ENCODE assay signal across 8 cellular contexts in genomic region chr16:68085259-68086071, GRCh38. TPM values are rescaled to one million over a fixed set of nuclear protein-coding genes. Genes with fewer than 3 reads are reported as not detected.
DNase-seq lines count a peak whose midpoint lies in the region; ATAC-seq lines count a peak whose summit lies in the region.

Gene NFATC3 (plus strand): TSS chr16:68085370. CDS start chr16:68085682, 312 bp downstream.

- peak; percentile 62 for ATAC-seq in HG03432 (IDR thresholded peaks at IDR 0.05; ENCODE audit: unreplicated experiment)
- ATAC-seq in activated CD8-positive, alpha-beta memory T cell treated with anti-CD3 and anti-CD28 coated beads, Interleukin-2, amount 10 ng/mL, durations not matched to agents 7 days and 5 days = peak; percentile 79

- H3K36me3 ChIP-seq in endocrine pancreas (ENCODE audit: control insufficient read depth, insufficient read depth, low read length) = no peaks in the 10 kb centered on the region
- no peaks in the 10 kb centered on the region for H3K36me3 ChIP-seq in mesodermal cell (ENCODE audit: control insufficient read depth, insufficient read depth, low read length)

- peak within 1 kb of the TSS; percentile 94 for H3K27ac Mint-ChIP-seq in activated CD8-positive, alpha-beta memory T cell treated with anti-CD3 and anti-CD28 coated beads, Interleukin-2, amount 10 ng/mL, durations not matched to agents 7 days and 5 days

- H3K4me3 Mint-ChIP-seq in activated CD8-positive, alpha-beta memory T cell treated with anti-CD3 and anti-CD28 coated beads, Interleukin-2, amount 10 ng/mL, durations not matched to agents 7 days and 5 days = peak within 1 kb of the TSS; percentile 94

- peaks cover 57% of the 10 kb centered on the region for H3K4me1 Mint-ChIP-seq in activated CD8-positive, alpha-beta memory T cell treated with anti-CD3 and anti-CD28 coated beads, Interleukin-2, amount 10 ng/mL, durations not matched to agents 7 days and 5 days

- H3K9me3 ChIP-seq in endocrine pancreas (ENCODE audit: control insufficient read depth, low read length) = no peaks in the 10 kb centered on the region
- no peaks in the 10 kb centered on the region for H3K9me3 ChIP-seq in mesodermal cell (ENCODE audit: control insufficient read depth, low read length)

- H3K4me3 ChIP-seq in endocrine pancreas (ENCODE audit: control insufficient read depth, insufficient read depth, low read length) (peak within 1 kb of the TSS; percentile 99), mesodermal cell (ENCODE audit: extremely low read depth, insufficient read depth, low read length, poor library complexity, severe bottlenecking) (peak within 1 kb of the TSS; percentile 88)

- peaks cover 21% of the 10 kb centered on the region for H3K4me1 ChIP-seq in endocrine pancreas (ENCODE audit: control insufficient read depth, insufficient read depth, low read length)
- peaks cover 13% of the 10 kb centered on the region for H3K4me1 ChIP-seq in mesodermal cell (ENCODE audit: control insufficient read depth, insufficient read depth, low read length, poor library complexity, severe bottlenecking)

- 0 to 1% methylated on average over 52 to 98 of the region's 104 CpGs for WGBS in mesodermal cell (ENCODE audit: insufficient coverage in 2 of 2), 2 experiments

- H3K9me3 Mint-ChIP-seq in activated CD8-positive, alpha-beta memory T cell treated with anti-CD3 and anti-CD28 coated beads, Interleukin-2, amount 10 ng/mL, durations not matched to agents 7 days and 5 days (ENCODE audit: low read depth) = no peaks in the 10 kb centered on the region

- peak within 1 kb of the TSS; percentile 100 for H3K9ac ChIP-seq in endocrine pancreas (ENCODE audit: control insufficient read depth, insufficient read depth, low read length)

- CTCF ChIA-PET in activated CD8-positive, alpha-beta memory T cell treated with anti-CD3 and anti-CD28 coated beads, Interleukin-2, amount 10 ng/mL, durations not matched to agents 7 days and 5 days (lab: Charles Lee) = interaction anchor here (0.6 to 10.6 kb wide), 11 partner anchors 9 to 523 kb away, joined by 3 to 211 read pairs (median 4); partner anchors contain the start of genes CTCF and SLC7A6

- no peaks in the 10 kb centered on the region for H3K27me3 ChIP-seq in endocrine pancreas (ENCODE audit: control insufficient read depth, insufficient read depth, low read length)

- peak within 1 kb of the TSS; percentile 95 for H3K27ac ChIP-seq in mesodermal cell (ENCODE audit: low read depth, low read length, severe bottlenecking)

- H3K27me3 Mint-ChIP-seq in activated CD8-positive, alpha-beta memory T cell treated with anti-CD3 and anti-CD28 coated beads, Interleukin-2, amount 10 ng/mL, durations not matched to agents 7 days and 5 days = no peaks in the 10 kb centered on the region

- peaks cover 19% of the 10 kb centered on the region for H3K36me3 Mint-ChIP-seq in activated CD8-positive, alpha-beta memory T cell treated with anti-CD3 and anti-CD28 coated beads, Interleukin-2, amount 10 ng/mL, durations not matched to agents 7 days and 5 days

- peak in 12 of 14 donors; percentile 50 to 98 (median 86) for DNase-seq in C1 segment of cervical spinal cord (lab: John Stamatoyannopoulos, UW)
- DNase-seq in GM19238 (ENCODE audit: insufficient read length, low spot score) = peak; percentile 89
- DNase-seq in NK-92 (lab: John Stamatoyannopoulos, UW; ENCODE audit: unreplicated experiment) = peak; percentile 86
- peak; percentile 99 for DNase-seq in activated CD8-positive, alpha-beta memory T cell treated with anti-CD3 and anti-CD28 coated beads, Interleukin-2, amount 10 ng/mL, durations not matched to agents 7 days and 5 days
- peak; percentile 96 for DNase-seq in stimulated activated CD8-positive, alpha-beta memory T cell treated with anti-CD3 and anti-CD28 coated beads, Interleukin-15, amount 100 ng/mL, for 24 hours (ENCODE audit: low read depth)

RNA-seq across cellular contexts. Expression of gene NFATC3, which starts in this region (rescaled TPM):
- 100 to 1,000 TPM; 176 to 183 TPM for total RNA-seq in activated CD8-positive, alpha-beta memory T cell treated with anti-CD3 and anti-CD28 coated beads, Interleukin-2, amount 10 ng/mL, durations not matched to agents 7 days and 5 days
- polyA plus RNA-seq in mesodermal cell (2013, experiment 1 of 2) = 19.3 TPM
- 20.2 TPM for polyA plus RNA-seq in mesodermal cell (2013, experiment 2 of 2)

Comparison
In these comparisons a context has a peak if more than half of its experiments do, and no peak if none do; other contexts are left out.
1. Peak in every context shown above with its lines: DNase-seq, ATAC-seq, H3K4me3 ChIP-seq and H3K27ac ChIP-seq.